Comparison of ENCODE assay signal across 9 cellular contexts in the genomic region with DNA sequence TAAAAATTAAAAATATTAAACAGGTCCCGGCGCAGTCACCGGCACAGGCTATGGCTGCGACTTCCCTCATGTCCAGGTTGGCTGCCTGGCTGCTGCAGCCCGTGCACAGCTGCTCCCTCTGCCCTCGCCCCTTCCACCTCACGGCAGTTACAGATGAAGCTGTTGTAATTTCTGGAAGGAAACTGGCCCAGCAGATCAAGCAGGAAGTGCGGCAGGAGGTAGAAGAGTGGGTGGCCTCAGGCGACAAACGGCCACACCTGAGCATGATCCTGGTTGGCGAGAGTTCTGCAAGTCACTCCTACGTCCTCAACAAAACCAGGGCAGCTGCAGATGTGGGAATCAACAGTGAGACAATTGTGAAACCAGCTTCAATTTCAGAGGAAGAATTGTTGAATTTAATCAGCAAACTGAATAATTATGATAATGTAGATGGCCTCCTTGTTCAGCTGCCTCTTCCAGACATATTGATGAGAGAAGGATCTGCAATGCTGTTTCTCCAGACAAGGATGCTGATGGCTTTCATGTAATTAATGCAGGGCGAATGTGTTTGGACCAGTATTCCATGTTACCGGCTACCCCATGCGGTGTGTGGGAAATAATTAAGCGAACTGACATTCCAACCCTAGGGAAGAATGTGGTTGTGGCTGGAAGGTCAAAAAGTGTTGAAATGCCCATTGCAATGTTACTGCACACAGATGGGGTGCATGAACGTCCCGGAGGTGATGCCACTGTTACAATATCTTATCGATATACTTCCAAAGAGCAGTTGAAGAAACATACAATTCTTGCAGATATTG. TPM values are rescaled to one million over a fixed set of nuclear protein-coding genes. Genes with fewer than 3 reads are reported as not detected.
A peak's percentile ranks its signal among the peaks of the same experiment; 100 is the strongest.
DNase-seq lines count a peak whose midpoint lies in the region; ATAC-seq and TF ChIP-seq lines count a peak whose summit lies in the region.
"Had no signal": no experiment of that assay in that cellular context is flagged by ENCODE, and none has a peak within 500 bp of the region (broad histone marks: within the 10 kb centered on the region; RNA-seq: fewer than 3 reads in every experiment).

No MANE protein-coding gene starts in this region.

- no peak overlapping the region for H2BK12ac ChIP-seq in mesenchymal stem cell (ENCODE audit: low read length in 2 of 2)

- no peaks in the 10 kb centered on the region for H3K36me3 ChIP-seq in mesenchymal stem cell (ENCODE audit: control insufficient read depth in 1 of 2, insufficient read depth in 2 of 2, low read depth in 1 of 2, low read length in 2 of 2)

- no peak overlapping the region for H2BK5ac ChIP-seq in mesenchymal stem cell (ENCODE audit: low read depth, low read length, poor library complexity, severe bottlenecking)

- H3K9me3 ChIP-seq in mesenchymal stem cell (ENCODE audit: control insufficient read depth, low read length): no peaks in the 10 kb centered on the region

- no peak overlapping the region for H3K18ac ChIP-seq in mesenchymal stem cell (ENCODE audit: low read depth in 1 of 2, low read length in 2 of 2)

- TF ChIP-seq CTCF in GM13976 (IDR thresholded peaks at IDR 0.05; ENCODE audit: borderline replicate concordance, control extremely low read depth, extremely low read depth, insufficient read depth, missing control alignments): no peak

- H3K27me3 ChIP-seq in mesenchymal stem cell (ENCODE audit: control insufficient read depth in 1 of 2, insufficient read depth in 1 of 2, low read length in 2 of 2): no peaks in the 10 kb centered on the region

- H3K79me1 ChIP-seq in mesenchymal stem cell (replicated peaks; ENCODE audit: low read length, poor library complexity, severe bottlenecking): no peaks in the 10 kb centered on the region

- peak; percentile 68 for ATAC-seq in HG02588 (IDR thresholded peaks at IDR 0.05; ENCODE audit: unreplicated experiment)

- H2AK5ac ChIP-seq in mesenchymal stem cell (ENCODE audit: low read length, severe bottlenecking): no peak overlapping the region

- no peak overlapping the region for H2BK15ac ChIP-seq in mesenchymal stem cell (ENCODE audit: low read depth, poor library complexity, severe bottlenecking)

- peaks cover 7% of the 10 kb centered on the region for H3K4me1 ChIP-seq in mesenchymal stem cell (ENCODE audit: control insufficient read depth, insufficient read depth, low read depth, low read length)

- H3K4me2 ChIP-seq in mesenchymal stem cell (ENCODE audit: low read length, poor library complexity, severe bottlenecking): peak overlapping the region; percentile 48

- H3K4me3 ChIP-seq in mesenchymal stem cell (ENCODE audit: insufficient read depth in 1 of 2, low read depth in 1 of 2, low read length in 2 of 2): no peak overlapping the region

- H3K14ac ChIP-seq in mesenchymal stem cell (ENCODE audit: low read length in 2 of 2): no peak overlapping the region

- H4K91ac ChIP-seq in mesenchymal stem cell (ENCODE audit: low read length): no peak overlapping the region

- H3K27ac ChIP-seq in mesenchymal stem cell (ENCODE audit: low read length, poor library complexity, severe bottlenecking): peak overlapping the region; percentile 55

- no peak overlapping the region for H3K4ac ChIP-seq in mesenchymal stem cell (ENCODE audit: low read depth in 1 of 2, low read length in 2 of 2)

- no peak overlapping the region for H2AFZ ChIP-seq in mesenchymal stem cell (ENCODE audit: low read depth, low read length)

- H3K23ac ChIP-seq in mesenchymal stem cell (ENCODE audit: low read length in 2 of 2): no peak overlapping the region

- no peak overlapping the region for H2BK120ac ChIP-seq in mesenchymal stem cell (ENCODE audit: low read depth, low read length)

- no peak overlapping the region for H3K9ac ChIP-seq in mesenchymal stem cell (ENCODE audit: low read length)

- in situ Hi-C loops in GM13976 (cut with MboI; ENCODE audit: low sequenced_read_pairs, unreplicated experiment): no loop called here

- 94% methylated on average over 16 of the region's 19 CpGs for WGBS in mesenchymal stem cell

- no peak overlapping the region for H4K8ac ChIP-seq in mesenchymal stem cell (ENCODE audit: low read length)

- DNase-seq in GM13976 (ENCODE audit: low spot score) (peak; percentile 28), SW480 (ENCODE audit: low spot score) (peak; percentile 9), mesenchymal stem cell (no peak), cerebellar cortex (ENCODE audit: low spot score) (no peak), NCI-H524 (lab: John Stamatoyannopoulos, UW) (no peak), Kasumi-1 (lab: John Stamatoyannopoulos, UW) (no peak)
- no peak for DNase-seq in NK-92 treated with Interleukin-12 subunit alpha and Interleukin-12 subunit beta, amount 100 ng/mL, for 24 hours (lab: John Stamatoyannopoulos, UW)
- DNase-seq: natural killer cell had no signal

RNA-seq across cellular contexts. Expression of a gene that starts 13.2 kb away (rescaled TPM):
- polyA plus RNA-seq in mesenchymal stem cell (2013, experiment 1 of 2): 37.2 TPM
- polyA plus RNA-seq in mesenchymal stem cell (2013, experiment 2 of 2): 38.8 TPM

Comparison
In these comparisons a context has a peak if more than half of its experiments do, and no peak if none do; other contexts are left out.
1. DNase-seq: peak in GM13976 (single experiment) and SW480 (single experiment); none in mesenchymal stem cell (single experiment), cerebellar cortex (single experiment), NCI-H524 (0 of 2), Kasumi-1 (0 of 2) and NK-92 treated with Interleukin-12 subunit alpha and Interleukin-12 subunit beta, amount 100 ng/mL, for 24 hours (single experiment).